Comparison of ENCODE assay signal across 35 cellular contexts in genomic region chr5:175261526-175261925, GRCh38.
"Had no signal": no experiment of that assay in that cellular context is flagged by ENCODE, and none has a peak within 500 bp of the region (broad histone marks: within the 10 kb centered on the region; RNA-seq: fewer than 3 reads in every experiment).

No MANE protein-coding gene starts in this region.

- H3K36me3 ChIP-seq: MG63 had no signal

- DNase-seq: MG63, MM.1S, MV-4-11, NCI-H1048, NCI-H1092, NCI-H1092 treated with DMSO at 0.1 percent for 48 hours, NCI-H1105, NCI-H1105 treated with DMSO at 0.1 percent for 48 hours, NCI-H1417 treated with DMSO at 0.1 percent for 48 hours, NCI-H1436, NCI-H1436 treated with DMSO at 0.1 percent for 48 hours, NCI-H146, NCI-H1694, NCI-H1694 treated with DMSO at 0.1 percent for 48 hours, NCI-H187, NCI-H187 treated with DMSO at 0.1 percent for 48 hours, NCI-H1930, NCI-H2029, NCI-H2029 treated with DMSO at 0.1 percent for 48 hours, NCI-H2081, NCI-H2081 treated with DMSO at 0.1 percent for 48 hours, NCI-H2107, NCI-H2171, NCI-H2171 treated with DMSO at 0.1 percent for 48 hours, NCI-H2227 treated with DMSO at 0.1 percent for 48 hours, NCI-H226, NCI-H345, NCI-H446, NCI-H446 treated with DMSO at 0.1 percent for 48 hours, NCI-H510A, NCI-H510A treated with DMSO at 0.1 percent for 48 hours, NCI-H524, NCI-H524 treated with DMSO at 0.1 percent for 48 hours, NCI-H526, NCI-H526 treated with DMSO at 0.1 percent for 48 hours had no signal

- H3K27me3 ChIP-seq: MG63 had no signal

- H3K4me3 ChIP-seq: MG63 had no signal

- H3K9me3 ChIP-seq: MG63 had no signal
